Comparison of ENCODE assay signal across 11 cellular contexts in genomic region chr6:43020052-43020705, GRCh38. TPM values are rescaled to one million over a fixed set of nuclear protein-coding genes. Genes with fewer than 3 reads are reported as not detected.
DNase-seq lines count a peak whose midpoint lies in the region; ATAC-seq and TF ChIP-seq lines count a peak whose summit lies in the region.
"Had no signal": no experiment of that assay in that cellular context is flagged by ENCODE, and none has a peak within 500 bp of the region (broad histone marks: within the 10 kb centered on the region; RNA-seq: fewer than 3 reads in every experiment).

No MANE protein-coding gene starts in this region.

- H3K27me3 ChIP-seq in H7 (ENCODE audit: control insufficient read depth, insufficient read depth, low read length) = no peaks in the 10 kb centered on the region

- H3K36me3 ChIP-seq in H7 (replicated peaks; ENCODE audit: control insufficient read depth, insufficient read depth, low read length) = peaks cover 26% of the 10 kb centered on the region

- H3K27ac Mint-ChIP-seq in activated T-cell treated with anti-CD3 and anti-CD28 coated beads, Interleukin-2, amount 50 U/mL, for 72 hours = peak overlapping the region; percentile 24
- H3K27ac Mint-ChIP-seq in WTC11 = peak overlapping the region; percentile 85
- H3K27ac Mint-ChIP-seq in immature natural killer cell = peak overlapping the region in 5 of 6 donors; percentile 30 to 80 (median 69)
- no peak overlapping the region for H3K27ac Mint-ChIP-seq in stimulated activated naive B cell treated with anti-CD40 and anti-IgM and Interleukin-4, amounts not matched to agents 10 μg/mL and 1 μg/mL and 100 μg/mL, for 72 hours

- CTCF ChIA-PET in WTC11 (lab: Charles Lee) = interaction anchor here (1.1 to 2.9 kb wide), 5 partner anchors 33 to 154 kb away, joined by 3 to 18 read pairs (median 5); partner anchors contain the start of genes CUL7 and GNMT

- no peak for ATAC-seq in activated T-cell treated with anti-CD3 and anti-CD28 coated beads, Interleukin-2, amount 50 U/mL, for 72 hours (replicated peaks in 1 of 2)
- no peak for ATAC-seq in WTC11
- no peak for ATAC-seq in stimulated activated naive B cell treated with anti-CD40 and anti-IgM and Interleukin-4, amounts not matched to agents 10 μg/mL and 1 μg/mL and 100 μg/mL, for 72 hours (replicated peaks)

- DNase-seq in activated T-cell treated with anti-CD3 and anti-CD28 coated beads, Interleukin-2, amount 50 U/mL, for 72 hours = no peak
- no peak for DNase-seq in activated T-cell treated with anti-CD3 and anti-CD28 coated beads, Interleukin-2, amount 50 U/mL, for 1 hour
- DNase-seq in WTC11 (ENCODE audit: low spot score) (no peak), immature natural killer cell (no peak), GM13977 (ENCODE audit: low spot score) (no peak), H7 (no peak), NCI-H82 treated with DMSO at 0.1 percent for 48 hours (lab: John Stamatoyannopoulos, UW; ENCODE audit: unreplicated experiment) (no peak)
- no peak for DNase-seq in stimulated activated naive B cell treated with anti-CD40 and anti-IgM and Interleukin-4, amounts not matched to agents 10 μg/mL and 1 μg/mL and 100 μg/mL, for 72 hours
- DNase-seq: GDM1; NCI-H187 treated with DMSO at 0.1 percent for 48 hours; stimulated activated CD4-positive, alpha-beta T cell treated with anti-CD3 and anti-CD28 coated beads, Interleukin-15, amount 100 ng/mL, for 24 hours had no signal

- peaks cover 55% of the 10 kb centered on the region for H3K4me1 Mint-ChIP-seq in activated T-cell treated with anti-CD3 and anti-CD28 coated beads, Interleukin-2, amount 50 U/mL, for 72 hours (ENCODE audit: low read depth)
- H3K4me1 Mint-ChIP-seq in WTC11 (peaks cover 14% of the 10 kb centered on the region), immature natural killer cell (peaks cover 41 to 42% of the 10 kb centered on the region in 2 donors)
- H3K4me1 Mint-ChIP-seq in stimulated activated naive B cell treated with anti-CD40 and anti-IgM and Interleukin-4, amounts not matched to agents 10 μg/mL and 1 μg/mL and 100 μg/mL, for 72 hours = peaks cover 27 to 43% of the 10 kb centered on the region in 2 donors

- no peaks in the 10 kb centered on the region for H3K9me3 Mint-ChIP-seq in activated T-cell treated with anti-CD3 and anti-CD28 coated beads, Interleukin-2, amount 50 U/mL, for 72 hours
- H3K9me3 Mint-ChIP-seq in WTC11 = no peaks in the 10 kb centered on the region
- no peaks in the 10 kb centered on the region for H3K9me3 Mint-ChIP-seq in immature natural killer cell
- H3K9me3 Mint-ChIP-seq in stimulated activated naive B cell treated with anti-CD40 and anti-IgM and Interleukin-4, amounts not matched to agents 10 μg/mL and 1 μg/mL and 100 μg/mL, for 72 hours = no peaks in the 10 kb centered on the region

- H3K4me3 Mint-ChIP-seq in activated T-cell treated with anti-CD3 and anti-CD28 coated beads, Interleukin-2, amount 50 U/mL, for 72 hours = peak overlapping the region; percentile 18 to 37
- H3K4me3 Mint-ChIP-seq in WTC11 (peak overlapping the region; percentile 74), immature natural killer cell (peak overlapping the region; percentile 58 to 99 (median 74))
- H3K4me3 Mint-ChIP-seq in stimulated activated naive B cell treated with anti-CD40 and anti-IgM and Interleukin-4, amounts not matched to agents 10 μg/mL and 1 μg/mL and 100 μg/mL, for 72 hours = peak overlapping the region; percentile 44 to 97

- POLR2A ChIA-PET in WTC11 (lab: Charles Lee) = interaction anchor here (0.7 to 3.1 kb wide), 6 partner anchors 15 to 150 kb away, joined by 3 to 12 read pairs (median 4); partner anchors contain the start of genes CNPY3, CUL7, PPP2R5D and SRF

- no peaks in the 10 kb centered on the region for H3K27me3 Mint-ChIP-seq in activated T-cell treated with anti-CD3 and anti-CD28 coated beads, Interleukin-2, amount 50 U/mL, for 72 hours (ENCODE audit: low read depth)
- H3K27me3 Mint-ChIP-seq in WTC11 (ENCODE audit: low read depth) = no peaks in the 10 kb centered on the region
- peaks cover 0 to 2% (median 0%) of the 10 kb centered on the region in 3 donors for H3K27me3 Mint-ChIP-seq in immature natural killer cell (ENCODE audit: low read depth in 3 of 3)
- no peaks in the 10 kb centered on the region for H3K27me3 Mint-ChIP-seq in stimulated activated naive B cell treated with anti-CD40 and anti-IgM and Interleukin-4, amounts not matched to agents 10 μg/mL and 1 μg/mL and 100 μg/mL, for 72 hours

- peaks cover 12 to 25% of the 10 kb centered on the region in 2 donors for H3K36me3 Mint-ChIP-seq in activated T-cell treated with anti-CD3 and anti-CD28 coated beads, Interleukin-2, amount 50 U/mL, for 72 hours (ENCODE audit: insufficient read depth in 2 of 2)
- H3K36me3 Mint-ChIP-seq in WTC11 = peaks cover 37% of the 10 kb centered on the region
- H3K36me3 Mint-ChIP-seq in immature natural killer cell = peaks cover 6 to 27% (median 11%) of the 10 kb centered on the region in 3 donors
- H3K36me3 Mint-ChIP-seq in stimulated activated naive B cell treated with anti-CD40 and anti-IgM and Interleukin-4, amounts not matched to agents 10 μg/mL and 1 μg/mL and 100 μg/mL, for 72 hours = peaks cover 29 to 51% of the 10 kb centered on the region in 2 donors

- no peak overlapping the region for H3K4me3 ChIP-seq in H7 (ENCODE audit: insufficient read depth, low read depth, low read length)

- in situ Hi-C loops in GM13977 (cut with MboI; ENCODE audit: low pct_unique_long_range_greater_than_20kb, low sequenced_read_pairs, unreplicated experiment) = no loop called here

- TF ChIP-seq CTCF in WTC11 (IDR thresholded peaks at IDR 0.05) (no peak), GM13977 (IDR thresholded peaks at IDR 0.05; ENCODE audit: extremely low read depth, insufficient read depth, missing control alignments) (no peak)

TF ChIP-seq in WTC11, 78 proteins besides CTCF, POLR2A, EP300 and RAD21:
- TF ChIP-seq ZNF263 (CRISPR knock-in tag; IDR thresholded peaks at IDR 0.05; ENCODE audit: low read depth) = no peak
- no peak for TF ChIP-seq MXD4 (CRISPR knock-in tag; IDR thresholded peaks at IDR 0.05; ENCODE audit: borderline replicate concordance)
- TF ChIP-seq ATF1 (CRISPR knock-in tag; IDR thresholded peaks at IDR 0.05) = no peak
- no peak for TF ChIP-seq ZNF121 (CRISPR knock-in tag; IDR thresholded peaks at IDR 0.05)
- no peak for TF ChIP-seq SMAD4 (CRISPR knock-in tag; IDR thresholded peaks at IDR 0.05)
- TF ChIP-seq, protein P1, sequence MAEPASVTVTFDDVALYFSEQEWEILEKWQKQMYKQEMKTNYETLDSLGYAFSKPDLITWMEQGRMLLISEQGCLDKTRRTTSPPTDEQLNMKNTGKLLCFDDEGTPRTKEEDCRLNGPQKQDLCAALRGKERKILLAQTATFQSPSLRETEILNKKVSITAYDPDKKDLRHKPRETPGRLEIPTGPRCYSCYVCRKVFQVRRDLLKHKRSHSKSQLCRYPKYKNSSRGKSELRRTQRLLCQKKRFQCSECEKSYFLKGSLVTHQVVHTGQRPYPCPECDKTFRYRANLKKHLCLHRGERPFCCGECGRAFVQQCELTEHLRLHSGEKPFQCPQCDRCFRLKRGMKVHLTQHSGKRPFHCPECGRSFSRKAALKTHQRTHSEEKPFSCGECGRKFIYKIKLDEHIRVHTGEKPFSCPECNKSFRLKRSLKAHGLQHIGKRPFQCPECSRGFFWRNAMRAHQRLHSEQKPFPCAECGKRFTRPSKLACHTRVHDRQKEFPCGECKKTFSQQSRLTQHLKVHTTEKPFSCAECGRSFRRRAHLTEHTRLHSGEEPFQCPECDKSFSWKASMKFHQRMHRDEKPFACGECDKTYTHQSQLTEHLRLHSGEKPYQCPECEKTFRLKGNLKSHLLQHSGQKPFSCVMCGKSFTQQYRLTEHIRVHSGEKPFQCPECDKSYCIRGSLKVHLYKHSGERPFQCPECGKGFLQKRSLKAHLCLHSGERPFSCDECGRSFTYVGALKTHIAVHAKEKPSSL (CRISPR knock-in tag; conservative IDR thresholded peaks at IDR 0.05) = no peak
TF ChIP-seq in WTC11: peak in this region for 0.

RNA-seq across cellular contexts. Expression of gene RRP36, which starts 1.2 kb away (rescaled TPM):
- 10 to 100 TPM; 43.4 to 54.2 TPM for total RNA-seq in activated T-cell treated with anti-CD3 and anti-CD28 coated beads, Interleukin-2, amount 50 U/mL, for 72 hours
- total RNA-seq in WTC11 (2021) = 65.6 to 81.0 TPM (median 67.9 TPM) in 3 replicates
- polyA plus RNA-seq in immature natural killer cell = 10 to 100 TPM; 56.1 to 81.4 (median 78.9) TPM
- 100 and 106 TPM in 2 replicates for total RNA-seq in H7 (2014; rRNA removed; shearing (Covaris generic))

RNA-seq across cellular contexts. Expression of gene KLHDC3, which starts 6.1 kb away (rescaled TPM):
- total RNA-seq in activated T-cell treated with anti-CD3 and anti-CD28 coated beads, Interleukin-2, amount 50 U/mL, for 72 hours = 10 to 100 TPM; 62.5 to 68.9 TPM
- 157 to 172 TPM (median 169 TPM) in 3 replicates for total RNA-seq in WTC11 (2021)
- 100 to 1,000 TPM; 123 to 228 (median 143) TPM for polyA plus RNA-seq in immature natural killer cell
- total RNA-seq in H7 (2014; rRNA removed; shearing (Covaris generic)) = 226 and 253 TPM in 2 replicates

RNA-seq across cellular contexts. Expression of gene MEA1, which starts 6.4 kb away (rescaled TPM):
- 10 to 100 TPM; 42.1 to 53.7 TPM for total RNA-seq in activated T-cell treated with anti-CD3 and anti-CD28 coated beads, Interleukin-2, amount 50 U/mL, for 72 hours
- 85.0 to 91.2 TPM (median 86.5 TPM) in 3 replicates for total RNA-seq in WTC11 (2021)
- 100 to 1,000 TPM in 1 of 3 donors, 10 to 100 TPM in 2; 92.4 to 157 (median 97.6) TPM for polyA plus RNA-seq in immature natural killer cell
- 81.3 and 102 TPM in 2 replicates for total RNA-seq in H7 (2014; rRNA removed; shearing (Covaris generic))

RNA-seq across cellular contexts. Expression of gene CUL7, which starts 33.5 kb away (rescaled TPM):
- total RNA-seq in activated T-cell treated with anti-CD3 and anti-CD28 coated beads, Interleukin-2, amount 50 U/mL, for 72 hours = 10 to 100 TPM; 16.8 to 19.7 TPM
- 20.8 to 27.9 TPM (median 27.0 TPM) in 3 replicates for total RNA-seq in WTC11 (2021)
- polyA plus RNA-seq in immature natural killer cell = 1 to 10 TPM in 2 of 3 donors, under 1 TPM in 1; 0.90 to 3.4 (median 1.3) TPM
- 19.6 and 39.2 TPM in 2 replicates for total RNA-seq in H7 (2014; rRNA removed; shearing (Covaris generic))

RNA-seq across cellular contexts. Expression of gene PPP2R5D, which starts 35.8 kb away (rescaled TPM):
- 10 to 100 TPM; 51.3 to 60.5 TPM for total RNA-seq in activated T-cell treated with anti-CD3 and anti-CD28 coated beads, Interleukin-2, amount 50 U/mL, for 72 hours
- total RNA-seq in WTC11 (2021) = 47.5 to 52.7 TPM (median 49.0 TPM) in 3 replicates
- 10 to 100 TPM; 17.1 to 29.9 (median 17.7) TPM for polyA plus RNA-seq in immature natural killer cell
- 58.9 and 62.8 TPM in 2 replicates for total RNA-seq in H7 (2014; rRNA removed; shearing (Covaris generic))
